ENCODE assay signal across 15 cellular contexts in genomic region chr2:187165936-187166335, GRCh38.
"Had no signal": no experiment of that assay in that cellular context is flagged by ENCODE, and none has a peak within 500 bp of the region (broad histone marks: within the 10 kb centered on the region; RNA-seq: fewer than 3 reads in every experiment).

No MANE protein-coding gene starts in this region.

- H3K36me3 ChIP-seq: gastroesophageal sphincter, neutrophil had no signal

- H3K9me3 Mint-ChIP-seq: activated CD8-positive, alpha-beta T cell treated with anti-CD3 and anti-CD28 coated beads for 36 hours; naive B cell had no signal

- H3K36me3 Mint-ChIP-seq: activated naive CD8-positive, alpha-beta T cell; naive B cell; stimulated activated effector memory CD8-positive, alpha-beta T cell treated with anti-CD3 and anti-CD28 coated beads, Interleukin-12 subunit alpha, Interleukin-12 subunit beta, amount 100 ng/mL, for 72 hours had no signal

- H3K27me3 ChIP-seq: gastroesophageal sphincter, neutrophil had no signal

- H3K27ac Mint-ChIP-seq: activated CD8-positive, alpha-beta T cell treated with anti-CD3 and anti-CD28 coated beads for 36 hours; activated naive CD8-positive, alpha-beta T cell; dendritic cell treated with granulocyte-macrophage colony-stimulating factor and Interleukin-4, amounts not matched to agents 40 ng/mL and 50 ng/mL, for 4 days; effector memory CD8-positive, alpha-beta T cell; naive B cell; stimulated activated effector memory CD8-positive, alpha-beta T cell treated with anti-CD3 and anti-CD28 coated beads, Interleukin-12 subunit alpha, Interleukin-12 subunit beta, amount 100 ng/mL, for 72 hours; T-helper 17 cell had no signal

- H3K9me3 ChIP-seq: gastroesophageal sphincter, neutrophil had no signal

- H3K4me1 Mint-ChIP-seq: stimulated activated effector memory CD8-positive, alpha-beta T cell treated with anti-CD3 and anti-CD28 coated beads, Interleukin-12 subunit alpha, Interleukin-12 subunit beta, amount 100 ng/mL, for 72 hours; T-helper 17 cell had no signal

- DNase-seq: activated CD4-positive, alpha-beta T cell treated with anti-CD3 and anti-CD28 coated beads for 4 hours; activated CD8-positive, alpha-beta memory T cell treated with anti-CD3 and anti-CD28 coated beads, Interleukin-2, amount 50 U/mL, for 48 hours; activated CD8-positive, alpha-beta T cell treated with anti-CD3 and anti-CD28 coated beads for 36 hours; activated gamma-delta T cell treated with Interleukin-2 at 50 U/mL for 16 hours; effector memory CD8-positive, alpha-beta T cell; hippocampal formation; kidney glomerular epithelial cell; midbrain; naive B cell; T-helper 17 cell had no signal

- H3K4me3 Mint-ChIP-seq: activated CD8-positive, alpha-beta T cell treated with anti-CD3 and anti-CD28 coated beads for 36 hours; activated naive CD8-positive, alpha-beta T cell; dendritic cell treated with granulocyte-macrophage colony-stimulating factor and Interleukin-4, amounts not matched to agents 40 ng/mL and 50 ng/mL, for 4 days; effector memory CD8-positive, alpha-beta T cell; naive B cell; stimulated activated effector memory CD8-positive, alpha-beta T cell treated with anti-CD3 and anti-CD28 coated beads, Interleukin-12 subunit alpha, Interleukin-12 subunit beta, amount 100 ng/mL, for 72 hours; T-helper 17 cell had no signal

- H3K4me3 ChIP-seq: gastroesophageal sphincter had no signal

- ATAC-seq: activated CD8-positive, alpha-beta T cell treated with anti-CD3 and anti-CD28 coated beads for 36 hours; effector memory CD8-positive, alpha-beta T cell; gastroesophageal sphincter; stimulated activated effector memory CD8-positive, alpha-beta T cell treated with anti-CD3 and anti-CD28 coated beads, Interleukin-12 subunit alpha, Interleukin-12 subunit beta, amount 100 ng/mL, for 72 hours; T-helper 17 cell had no signal

- H3K27ac ChIP-seq: gastroesophageal sphincter, neutrophil had no signal

- H3K27me3 Mint-ChIP-seq: activated CD8-positive, alpha-beta T cell treated with anti-CD3 and anti-CD28 coated beads for 36 hours; activated naive CD8-positive, alpha-beta T cell; dendritic cell treated with granulocyte-macrophage colony-stimulating factor and Interleukin-4, amounts not matched to agents 40 ng/mL and 50 ng/mL, for 4 days; effector memory CD8-positive, alpha-beta T cell; naive B cell; T-helper 17 cell had no signal
